ENCODE assay signal across 1 cellular context in the genomic region with DNA sequence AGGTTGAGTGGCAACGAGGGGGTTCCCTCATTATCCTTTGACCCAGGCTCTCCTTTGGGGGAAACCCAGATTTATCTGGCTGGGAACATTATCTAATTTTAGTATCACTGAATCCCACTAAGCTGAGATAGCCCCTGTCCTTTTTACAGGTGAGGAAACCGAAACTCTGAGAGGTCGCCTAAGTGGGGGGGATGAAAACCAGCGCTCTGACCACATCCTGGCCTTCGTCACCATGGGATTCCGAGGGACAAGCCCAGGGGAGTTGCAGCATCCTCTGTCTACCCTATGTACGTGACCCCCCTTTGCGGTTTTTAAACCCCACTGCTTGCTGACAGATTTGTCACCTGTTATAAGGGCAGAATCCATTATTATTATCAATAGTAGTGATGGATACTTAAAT.
TF ChIP-seq lines count a peak whose summit lies in the region.

No MANE protein-coding gene starts in this region.

TF ChIP-seq in GM12878, 131 proteins besides CTCF, POLR2A, EP300 and RAD21 (continued from another document and continues in another):
- TF ChIP-seq CREM (IDR thresholded peaks at IDR 0.05; ENCODE audit: low read depth), result peak; percentile 96
- no peak for TF ChIP-seq KAT2A (conservative IDR thresholded peaks at IDR 0.05; ENCODE audit: control insufficient read depth, low read depth, low read length)
- TF ChIP-seq ATF7 (IDR thresholded peaks at IDR 0.05; ENCODE audit: low read depth), result peak; percentile 85
- TF ChIP-seq BCL11A (IDR thresholded peaks at IDR 0.05; ENCODE audit: low read depth, low read length), result peak; percentile 98
- TF ChIP-seq, protein P1, sequence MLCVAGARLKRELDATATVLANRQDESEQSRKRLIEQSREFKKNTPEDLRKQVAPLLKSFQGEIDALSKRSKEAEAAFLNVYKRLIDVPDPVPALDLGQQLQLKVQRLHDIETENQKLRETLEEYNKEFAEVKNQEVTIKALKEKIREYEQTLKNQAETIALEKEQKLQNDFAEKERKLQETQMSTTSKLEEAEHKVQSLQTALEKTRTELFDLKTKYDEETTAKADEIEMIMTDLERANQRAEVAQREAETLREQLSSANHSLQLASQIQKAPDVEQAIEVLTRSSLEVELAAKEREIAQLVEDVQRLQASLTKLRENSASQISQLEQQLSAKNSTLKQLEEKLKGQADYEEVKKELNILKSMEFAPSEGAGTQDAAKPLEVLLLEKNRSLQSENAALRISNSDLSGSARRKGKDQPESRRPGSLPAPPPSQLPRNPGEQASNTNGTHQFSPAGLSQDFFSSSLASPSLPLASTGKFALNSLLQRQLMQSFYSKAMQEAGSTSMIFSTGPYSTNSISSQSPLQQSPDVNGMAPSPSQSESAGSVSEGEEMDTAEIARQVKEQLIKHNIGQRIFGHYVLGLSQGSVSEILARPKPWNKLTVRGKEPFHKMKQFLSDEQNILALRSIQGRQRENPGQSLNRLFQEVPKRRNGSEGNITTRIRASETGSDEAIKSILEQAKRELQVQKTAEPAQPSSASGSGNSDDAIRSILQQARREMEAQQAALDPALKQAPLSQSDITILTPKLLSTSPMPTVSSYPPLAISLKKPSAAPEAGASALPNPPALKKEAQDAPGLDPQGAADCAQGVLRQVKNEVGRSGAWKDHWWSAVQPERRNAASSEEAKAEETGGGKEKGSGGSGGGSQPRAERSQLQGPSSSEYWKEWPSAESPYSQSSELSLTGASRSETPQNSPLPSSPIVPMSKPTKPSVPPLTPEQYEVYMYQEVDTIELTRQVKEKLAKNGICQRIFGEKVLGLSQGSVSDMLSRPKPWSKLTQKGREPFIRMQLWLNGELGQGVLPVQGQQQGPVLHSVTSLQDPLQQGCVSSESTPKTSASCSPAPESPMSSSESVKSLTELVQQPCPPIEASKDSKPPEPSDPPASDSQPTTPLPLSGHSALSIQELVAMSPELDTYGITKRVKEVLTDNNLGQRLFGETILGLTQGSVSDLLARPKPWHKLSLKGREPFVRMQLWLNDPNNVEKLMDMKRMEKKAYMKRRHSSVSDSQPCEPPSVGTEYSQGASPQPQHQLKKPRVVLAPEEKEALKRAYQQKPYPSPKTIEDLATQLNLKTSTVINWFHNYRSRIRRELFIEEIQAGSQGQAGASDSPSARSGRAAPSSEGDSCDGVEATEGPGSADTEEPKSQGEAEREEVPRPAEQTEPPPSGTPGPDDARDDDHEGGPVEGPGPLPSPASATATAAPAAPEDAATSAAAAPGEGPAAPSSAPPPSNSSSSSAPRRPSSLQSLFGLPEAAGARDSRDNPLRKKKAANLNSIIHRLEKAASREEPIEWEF (IDR thresholded peaks at IDR 0.05; ENCODE audit: insufficient replicate concordance, low read depth, low read length), result peak; percentile 87
- TF ChIP-seq, protein P2, sequence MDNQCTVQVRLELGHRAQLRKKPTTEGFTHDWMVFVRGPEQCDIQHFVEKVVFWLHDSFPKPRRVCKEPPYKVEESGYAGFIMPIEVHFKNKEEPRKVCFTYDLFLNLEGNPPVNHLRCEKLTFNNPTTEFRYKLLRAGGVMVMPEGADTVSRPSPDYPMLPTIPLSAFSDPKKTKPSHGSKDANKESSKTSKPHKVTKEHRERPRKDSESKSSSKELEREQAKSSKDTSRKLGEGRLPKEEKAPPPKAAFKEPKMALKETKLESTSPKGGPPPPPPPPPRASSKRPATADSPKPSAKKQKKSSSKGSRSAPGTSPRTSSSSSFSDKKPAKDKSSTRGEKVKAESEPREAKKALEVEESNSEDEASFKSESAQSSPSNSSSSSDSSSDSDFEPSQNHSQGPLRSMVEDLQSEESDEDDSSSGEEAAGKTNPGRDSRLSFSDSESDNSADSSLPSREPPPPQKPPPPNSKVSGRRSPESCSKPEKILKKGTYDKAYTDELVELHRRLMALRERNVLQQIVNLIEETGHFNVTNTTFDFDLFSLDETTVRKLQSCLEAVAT (IDR thresholded peaks at IDR 0.05), result peak; percentile 67; the same call in 1 of the 2 replicates
- peak; percentile 96; the same call in 1 of the 2 replicates for TF ChIP-seq TBL1XR1 (IDR thresholded peaks at IDR 0.05; ENCODE audit: low read depth, low read length)
- peak; percentile 90; the same call in 1 of the 2 replicates for TF ChIP-seq IRF4 (IDR thresholded peaks at IDR 0.05; ENCODE audit: low read depth, low read length)
- TF ChIP-seq, protein P3, sequence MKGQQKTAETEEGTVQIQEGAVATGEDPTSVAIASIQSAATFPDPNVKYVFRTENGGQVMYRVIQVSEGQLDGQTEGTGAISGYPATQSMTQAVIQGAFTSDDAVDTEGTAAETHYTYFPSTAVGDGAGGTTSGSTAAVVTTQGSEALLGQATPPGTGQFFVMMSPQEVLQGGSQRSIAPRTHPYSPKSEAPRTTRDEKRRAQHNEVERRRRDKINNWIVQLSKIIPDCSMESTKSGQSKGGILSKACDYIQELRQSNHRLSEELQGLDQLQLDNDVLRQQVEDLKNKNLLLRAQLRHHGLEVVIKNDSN (IDR thresholded peaks at IDR 0.05; ENCODE audit: borderline replicate concordance, extremely low read length, insufficient read depth, low read depth, low read length), result no peak
- TF ChIP-seq CBFB (IDR thresholded peaks at IDR 0.05; ENCODE audit: low read depth), result peak; percentile 99
- TF ChIP-seq MTA2 (IDR thresholded peaks at IDR 0.05; ENCODE audit: low read depth), result peak; percentile 93
- peak; percentile 67; the same call in 1 of the 2 replicates for TF ChIP-seq NBN (IDR thresholded peaks at IDR 0.05)
- peak; percentile 99 for TF ChIP-seq NFIC (IDR thresholded peaks at IDR 0.05; ENCODE audit: low read depth, low read length)
- TF ChIP-seq, protein P4, sequence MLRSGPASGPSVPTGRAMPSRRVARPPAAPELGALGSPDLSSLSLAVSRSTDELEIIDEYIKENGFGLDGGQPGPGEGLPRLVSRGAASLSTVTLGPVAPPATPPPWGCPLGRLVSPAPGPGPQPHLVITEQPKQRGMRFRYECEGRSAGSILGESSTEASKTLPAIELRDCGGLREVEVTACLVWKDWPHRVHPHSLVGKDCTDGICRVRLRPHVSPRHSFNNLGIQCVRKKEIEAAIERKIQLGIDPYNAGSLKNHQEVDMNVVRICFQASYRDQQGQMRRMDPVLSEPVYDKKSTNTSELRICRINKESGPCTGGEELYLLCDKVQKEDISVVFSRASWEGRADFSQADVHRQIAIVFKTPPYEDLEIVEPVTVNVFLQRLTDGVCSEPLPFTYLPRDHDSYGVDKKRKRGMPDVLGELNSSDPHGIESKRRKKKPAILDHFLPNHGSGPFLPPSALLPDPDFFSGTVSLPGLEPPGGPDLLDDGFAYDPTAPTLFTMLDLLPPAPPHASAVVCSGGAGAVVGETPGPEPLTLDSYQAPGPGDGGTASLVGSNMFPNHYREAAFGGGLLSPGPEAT (IDR thresholded peaks at IDR 0.05; ENCODE audit: low read depth), result peak; percentile 94
- TF ChIP-seq POU2F2 (IDR thresholded peaks at IDR 0.05; ENCODE audit: borderline replicate concordance, low read depth, low read length), result peak; percentile 92
- TF ChIP-seq TCF12 (IDR thresholded peaks at IDR 0.05; ENCODE audit: low read depth, low read length), result peak; percentile 97
- peak; percentile 100 for TF ChIP-seq RUNX3 (IDR thresholded peaks at IDR 0.05; ENCODE audit: low read length)
- TF ChIP-seq TARDBP (IDR thresholded peaks at IDR 0.05; ENCODE audit: borderline replicate concordance), result peak; percentile 80; the same call in 1 of the 2 replicates
- TF ChIP-seq CHD1 (IDR thresholded peaks at IDR 0.05; ENCODE audit: low read depth, low read length), result no peak
- TF ChIP-seq PAX5 (IDR thresholded peaks at IDR 0.05; ENCODE audit: borderline replicate concordance, low read depth, low read length), result peak; percentile 97
- TF ChIP-seq IKZF2 (IDR thresholded peaks at IDR 0.05), result peak; percentile 97
- no peak for TF ChIP-seq SIN3A (IDR thresholded peaks at IDR 0.05; ENCODE audit: low read depth, low read length)
- TF ChIP-seq GABPA (IDR thresholded peaks at IDR 0.05; ENCODE audit: low read depth), result peak; percentile 64; the same call in 1 of the 2 replicates
- peak; percentile 90; the same call in 1 of the 2 replicates for TF ChIP-seq MTA3 (IDR thresholded peaks at IDR 0.05; ENCODE audit: borderline replicate concordance, low read length)
- TF ChIP-seq ZNF24 (IDR thresholded peaks at IDR 0.05), result peak; percentile 61; the same call in 1 of the 2 replicates
- peak; percentile 41 to 88; a peak in 2 of 4 replicates for TF ChIP-seq CEBPB (IDR thresholded peaks at IDR 0.05; ENCODE audit: borderline replicate concordance in 1 of 2, low read depth in 2 of 2, low read length in 2 of 2)
- TF ChIP-seq ZNF687 (IDR thresholded peaks at IDR 0.05), result peak; percentile 68; the same call in 1 of the 2 replicates
- TF ChIP-seq ZNF217 (IDR thresholded peaks at IDR 0.05), result peak; percentile 75; the same call in 1 of the 2 replicates
- TF ChIP-seq RELA (IDR thresholded peaks at IDR 0.05; ENCODE audit: borderline replicate concordance, partially characterized antibody), result peak; percentile 95
- TF ChIP-seq BCL3 (IDR thresholded peaks at IDR 0.05; ENCODE audit: borderline replicate concordance, insufficient read depth, low read depth, low read length, poor library complexity, severe bottlenecking), result peak; percentile 97
- TF ChIP-seq CHD2 (IDR thresholded peaks at IDR 0.05; ENCODE audit: borderline replicate concordance, low read depth, low read length), result peak; percentile 66; the same call in 1 of the 2 replicates
- TF ChIP-seq KLF5 (IDR thresholded peaks at IDR 0.05; ENCODE audit: partially characterized antibody), result no peak
- TF ChIP-seq MEF2A (IDR thresholded peaks at IDR 0.05; ENCODE audit: insufficient read depth, low read depth, low read length), result peak; percentile 91
- peak; percentile 74 for TF ChIP-seq GATAD2B (conservative IDR thresholded peaks at IDR 0.05; ENCODE audit: low read depth)
- TF ChIP-seq, protein P5, sequence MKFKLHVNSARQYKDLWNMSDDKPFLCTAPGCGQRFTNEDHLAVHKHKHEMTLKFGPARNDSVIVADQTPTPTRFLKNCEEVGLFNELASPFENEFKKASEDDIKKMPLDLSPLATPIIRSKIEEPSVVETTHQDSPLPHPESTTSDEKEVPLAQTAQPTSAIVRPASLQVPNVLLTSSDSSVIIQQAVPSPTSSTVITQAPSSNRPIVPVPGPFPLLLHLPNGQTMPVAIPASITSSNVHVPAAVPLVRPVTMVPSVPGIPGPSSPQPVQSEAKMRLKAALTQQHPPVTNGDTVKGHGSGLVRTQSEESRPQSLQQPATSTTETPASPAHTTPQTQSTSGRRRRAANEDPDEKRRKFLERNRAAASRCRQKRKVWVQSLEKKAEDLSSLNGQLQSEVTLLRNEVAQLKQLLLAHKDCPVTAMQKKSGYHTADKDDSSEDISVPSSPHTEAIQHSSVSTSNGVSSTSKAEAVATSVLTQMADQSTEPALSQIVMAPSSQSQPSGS (IDR thresholded peaks at IDR 0.05; ENCODE audit: low read length), result peak; percentile 97
- TF ChIP-seq RFX5 (IDR thresholded peaks at IDR 0.05; ENCODE audit: low read depth, low read length), result no peak
- no peak for TF ChIP-seq ELK1 (IDR thresholded peaks at IDR 0.05; ENCODE audit: low read depth, low read length)
- TF ChIP-seq ESRRA (IDR thresholded peaks at IDR 0.05; ENCODE audit: low read length), result no peak
- TF ChIP-seq SP1 (IDR thresholded peaks at IDR 0.05; ENCODE audit: low read depth, low read length), result peak; percentile 90
- peak; percentile 79 for TF ChIP-seq TCF7 (IDR thresholded peaks at IDR 0.05; ENCODE audit: borderline replicate concordance)
- peak; percentile 96 for TF ChIP-seq IKZF1 (conservative IDR thresholded peaks at IDR 0.05)
- 0 out of 2 replicates have a peak, but pooled peaks have one; percentile 16 for TF ChIP-seq ZSCAN29 (IDR thresholded peaks at IDR 0.05)
- TF ChIP-seq MEF2B (IDR thresholded peaks at IDR 0.05; ENCODE audit: partially characterized antibody, poor library complexity, severe bottlenecking), result peak; percentile 98
- TF ChIP-seq RBBP5 (conservative IDR thresholded peaks at IDR 0.05), result no peak
- TF ChIP-seq TAF1 (IDR thresholded peaks at IDR 0.05; ENCODE audit: borderline replicate concordance, low read depth, low read length), result 0 out of 2 replicates have a peak, but pooled peaks have one; percentile 36
- peak; percentile 93 for TF ChIP-seq ZBED1 (IDR thresholded peaks at IDR 0.05; ENCODE audit: borderline replicate concordance)
- no peak for TF ChIP-seq SUZ12 (IDR thresholded peaks at IDR 0.05; ENCODE audit: unreplicated experiment)
